Comparison of ENCODE assay signal across 8 cellular contexts in genomic region chr5:43193171-43193951, GRCh38. TPM values are rescaled to one million over a fixed set of nuclear protein-coding genes. Genes with fewer than 3 reads are reported as not detected.
DNase-seq lines count a peak whose midpoint lies in the region; ATAC-seq, FAIRE-seq and TF ChIP-seq lines count a peak whose summit lies in the region.

No MANE protein-coding gene starts in this region.

- H4K20me1 ChIP-seq in SK-N-SH (ENCODE audit: insufficient read depth), result no peaks in the 10 kb centered on the region

- H3K79me2 ChIP-seq in SK-N-SH (ENCODE audit: insufficient read depth), result no peaks in the 10 kb centered on the region

- DNase-seq in BE2C, result peak; percentile 13
- peak; percentile 50 for DNase-seq in GM19239 (ENCODE audit: insufficient read length, low spot score)
- DNase-seq in HS-5 (ENCODE audit: low read depth), result peak; percentile 98
- DNase-seq in SK-N-SH, result peak; percentile 69
- DNase-seq in caudate nucleus (lab: John Stamatoyannopoulos, UW), result peak in 42 of 61 donors; percentile 2 to 76 (median 38)
- peak; percentile 95 for DNase-seq in iris pigment epithelial cell (ENCODE audit: low read depth)
- peak; percentile 19 to 50 (median 39) for DNase-seq in stimulated activated CD4-positive, alpha-beta T cell treated with anti-CD3 and anti-CD28 coated beads, Interleukin-12 subunit alpha, Interleukin-12 subunit beta, amount 100 ng/mL, for 48 hours (ENCODE audit: low read depth in 2 of 3, low spot score in 1 of 3)

- CTCF ChIA-PET in SK-N-SH (lab: Yijun Ruan, JAX), result interaction anchor here (1.0 to 1.8 kb wide), 4 partner anchors 86 to 216 kb away, joined by 3 to 6 read pairs (median 3); no protein-coding TSS in a partner anchor

- H3K9me2 ChIP-seq in SK-N-SH, result 0 out of 2 replicates have a peak, but pooled peaks cover 3% of the 10 kb centered on the region

- H3K4me1 ChIP-seq in BE2C (no peaks in the 10 kb centered on the region), SK-N-SH (ENCODE audit: control insufficient read depth in 1 of 2, insufficient read depth in 2 of 2, low read depth in 1 of 2, low read length in 1 of 2) (peaks cover 7 to 17% of the 10 kb centered on the region in 2 experiments; a peak in 2 of 4 replicates)

- POLR2A ChIA-PET in SK-N-SH (lab: Yijun Ruan, JAX), result interaction anchor here (1.5 kb wide), 1 partner anchor 290 kb away, joined by 3 read pairs; the partner anchor contains the start of gene TMEM267

- FAIRE-seq in GM19239 (lab: Jason Lieb, UNC), result peak; percentile 57

- no peak for TF ChIP-seq EP300 in SK-N-SH (IDR thresholded peaks at IDR 0.05; ENCODE audit: borderline replicate concordance in 1 of 2, low read depth in 1 of 2, low read length in 1 of 2)

- H3K27ac ChIP-seq in SK-N-SH (ENCODE audit: low read depth in 2 of 2, low read length in 1 of 2) (peak overlapping the region in 1 of 2 experiments; percentile 75; a peak in 2 of 4 replicates), caudate nucleus (ENCODE audit: low read depth, low read length) (peak overlapping the region; percentile 76)

- no peaks in the 10 kb centered on the region for H3K36me3 ChIP-seq in BE2C
- H3K36me3 ChIP-seq in SK-N-SH (replicated peaks in 1 of 2; ENCODE audit: control insufficient read depth in 1 of 2, insufficient read depth in 2 of 2, low read length in 1 of 2), result no peaks in the 10 kb centered on the region

- no peak for TF ChIP-seq RAD21 in SK-N-SH (IDR thresholded peaks at IDR 0.05; ENCODE audit: low read length)

- H3K4me2 ChIP-seq in SK-N-SH, result peak overlapping the region; percentile 99

- peak overlapping the region; percentile 50; the same call in 1 of the 2 replicates for H3K9ac ChIP-seq in SK-N-SH

- H3K4me3 ChIP-seq in BE2C (ENCODE audit: low read depth, low read length), result peak overlapping the region; percentile 76
- H3K4me3 ChIP-seq in SK-N-SH (ENCODE audit: low read depth in 2 of 2, low read length in 1 of 2), result peak overlapping the region; percentile 53 to 63

- WGBS in SK-N-SH (ENCODE audit: low lambda C conversion rate), result under 1% methylated on average over 13 of the region's 13 CpGs

- ATAC-seq in GM21737 (IDR thresholded peaks at IDR 0.05; ENCODE audit: unreplicated experiment), result no peak

- peaks cover 23% of the 10 kb centered on the region for H3F3A ChIP-seq in SK-N-SH (replicated peaks; ENCODE audit: insufficient read depth)

- H3K9me3 ChIP-seq in BE2C (no peaks in the 10 kb centered on the region), SK-N-SH (no peaks in the 10 kb centered on the region)

- TF ChIP-seq CTCF in BE2C (IDR thresholded peaks at IDR 0.05; ENCODE audit: low read depth, low read length) (no peak), SK-N-SH (IDR thresholded peaks at IDR 0.05) (no peak)

- peak overlapping the region; percentile 72 for H2AFZ ChIP-seq in SK-N-SH (ENCODE audit: low read depth)

- no peaks in the 10 kb centered on the region for H3K27me3 ChIP-seq in BE2C
- no peaks in the 10 kb centered on the region for H3K27me3 ChIP-seq in SK-N-SH (ENCODE audit: insufficient read depth)

TF ChIP-seq in SK-N-SH, 30 proteins besides CTCF, POLR2A, EP300 and RAD21:
- peak; percentile 37 for TF ChIP-seq JUND (IDR thresholded peaks at IDR 0.05)
- no peak for TF ChIP-seq USF1 (IDR thresholded peaks at IDR 0.05; ENCODE audit: borderline replicate concordance, low read depth)
- no peak for TF ChIP-seq TAF1 (IDR thresholded peaks at IDR 0.05; ENCODE audit: borderline replicate concordance, low read depth, low read length)
- peak; percentile 30; the same call in 1 of the 2 replicates for TF ChIP-seq TCF12 (IDR thresholded peaks at IDR 0.05)
- peak; percentile 16; the same call in 1 of the 2 replicates for TF ChIP-seq PBX3 (IDR thresholded peaks at IDR 0.05)
- TF ChIP-seq MAX (IDR thresholded peaks at IDR 0.05; ENCODE audit: low read depth), result peak; percentile 66
- TF ChIP-seq FOSL2 (IDR thresholded peaks at IDR 0.05; ENCODE audit: borderline replicate concordance, low read depth), result peak; percentile 60; the same call in 1 of the 2 replicates

RNA-seq across cellular contexts. Expression of gene NIM1K, which starts 1.3 kb away (rescaled TPM):
- polyA plus RNA-seq in BE2C (2012; ENCODE audit: insufficient read depth, insufficient read length, low read depth), result 0.25 TPM
- polyA plus RNA-seq in SK-N-SH (2012; rRNA removed), result 0.16 and 0.23 TPM in 2 replicates
- 0.14 and 0.15 TPM in 2 replicates for polyA plus RNA-seq in SK-N-SH (2012; cell fraction: cytosol; rRNA removed)
- 0.11 and 0.13 TPM in 2 replicates for polyA plus RNA-seq in SK-N-SH (2012; cell fraction: nucleus; rRNA removed)

Comparison
In these comparisons a context has a peak if more than half of its experiments do, and no peak if none do; other contexts are left out.
1. DNase-seq: peak in every context shown above with its lines; median percentile 98 in HS-5; 95 in iris pigment epithelial cell; 69 in SK-N-SH; 50 in GM19239; 39 in stimulated activated CD4-positive, alpha-beta T cell treated with anti-CD3 and anti-CD28 coated beads, Interleukin-12 subunit alpha, Interleukin-12 subunit beta, amount 100 ng/mL, for 48 hours; 38 in caudate nucleus; 13 in BE2C.